ENCODE assay signal across 8 cellular contexts in genomic region chr2:100321181-100321880, GRCh38. TPM values are rescaled to one million over a fixed set of nuclear protein-coding genes. Genes with fewer than 3 reads are reported as not detected.
A peak's percentile ranks its signal among the peaks of the same experiment; 100 is the strongest.
DNase-seq lines count a peak whose midpoint lies in the region; ATAC-seq and TF ChIP-seq lines count a peak whose summit lies in the region.

No MANE protein-coding gene starts in this region.

- no peak overlapping the region for H3K27ac Mint-ChIP-seq in activated T-cell treated with anti-CD3 and anti-CD28 coated beads, Interleukin-2, amount 50 U/mL, for 24 hours

- TF ChIP-seq CTCF in upper lobe of right lung (IDR thresholded peaks at IDR 0.05) = peak; percentile 30

- peak overlapping the region; percentile 44 for H3K9ac ChIP-seq in mucosa of stomach (ENCODE audit: low read length)

- H3K4me3 ChIP-seq in mucosa of stomach (ENCODE audit: low read length) (peak overlapping the region; percentile 16), upper lobe of right lung (peak overlapping the region; percentile 53)

- DNase-seq in activated T-cell treated with anti-CD3 and anti-CD28 coated beads, Interleukin-2, amount 50 U/mL, for 24 hours = peak; percentile 42
- DNase-seq in activated T-cell treated with anti-CD3 and anti-CD28 coated beads for 4 hours (no peak), SHP77 (lab: John Stamatoyannopoulos, UW) (peak; percentile 35 to 73), upper lobe of right lung (peak; percentile 85), NCI-H1436 treated with DMSO at 0.1 percent for 48 hours (lab: John Stamatoyannopoulos, UW) (no peak)

- no peaks in the 10 kb centered on the region for H3K36me3 ChIP-seq in mucosa of stomach (ENCODE audit: control insufficient read depth, insufficient read depth, low read length)
- no peaks in the 10 kb centered on the region for H3K36me3 ChIP-seq in upper lobe of right lung

- H3K27me3 ChIP-seq in mucosa of stomach (ENCODE audit: control insufficient read depth, insufficient read depth, low read length) = peaks cover 18% of the 10 kb centered on the region
- peaks cover 48% of the 10 kb centered on the region for H3K27me3 ChIP-seq in upper lobe of right lung

- H3K9me3 ChIP-seq in mucosa of stomach (ENCODE audit: control insufficient read depth, low read length) (no peaks in the 10 kb centered on the region), upper lobe of right lung (no peaks in the 10 kb centered on the region)

- peaks cover 2% of the 10 kb centered on the region for H3K4me1 Mint-ChIP-seq in activated T-cell treated with anti-CD3 and anti-CD28 coated beads, Interleukin-2, amount 50 U/mL, for 24 hours (ENCODE audit: low read depth)

- ATAC-seq in esophagus mucosa (peak; percentile 65), upper lobe of right lung (peak; percentile 81), HG03159 (IDR thresholded peaks at IDR 0.05; ENCODE audit: unreplicated experiment) (no peak)

- no peaks in the 10 kb centered on the region for H3K36me3 Mint-ChIP-seq in activated T-cell treated with anti-CD3 and anti-CD28 coated beads, Interleukin-2, amount 50 U/mL, for 24 hours (ENCODE audit: low read depth)

- H3K4me3 Mint-ChIP-seq in activated T-cell treated with anti-CD3 and anti-CD28 coated beads, Interleukin-2, amount 50 U/mL, for 24 hours = peak overlapping the region; percentile 3

- H3K4me1 ChIP-seq in mucosa of stomach (ENCODE audit: control insufficient read depth, insufficient read depth, low read length) (peaks cover 6% of the 10 kb centered on the region), upper lobe of right lung (peaks cover 4% of the 10 kb centered on the region)

- peaks cover 9% of the 10 kb centered on the region for H3K9me3 Mint-ChIP-seq in activated T-cell treated with anti-CD3 and anti-CD28 coated beads, Interleukin-2, amount 50 U/mL, for 24 hours

- intact Hi-C loops in upper lobe of right lung (cut with DNase I) = no loop called here

- peaks cover 73% of the 10 kb centered on the region for H3K27me3 Mint-ChIP-seq in activated T-cell treated with anti-CD3 and anti-CD28 coated beads, Interleukin-2, amount 50 U/mL, for 24 hours

- peak overlapping the region; percentile 36 for H3K27ac ChIP-seq in upper lobe of right lung

RNA-seq across cellular contexts. Expression of gene LONRF2, which starts 1.0 kb away (rescaled TPM):
- total RNA-seq in esophagus mucosa (0.48 TPM), upper lobe of right lung (4.2 TPM)

Comparison
In these comparisons a context has a peak if more than half of its experiments do, and no peak if none do; other contexts are left out.
1. DNase-seq: peak in activated T-cell treated with anti-CD3 and anti-CD28 coated beads, Interleukin-2, amount 50 U/mL, for 24 hours (single experiment), SHP77 (2 of 2) and upper lobe of right lung (single experiment); none in activated T-cell treated with anti-CD3 and anti-CD28 coated beads for 4 hours (single experiment) and NCI-H1436 treated with DMSO at 0.1 percent for 48 hours (single experiment).